In genomic region chr3:144312702-144313101, GRCh38 we compare ENCODE assay signal across 32 cellular contexts.
"Had no signal": no experiment of that assay in that cellular context is flagged by ENCODE, and none has a peak within 500 bp of the region (broad histone marks: within the 10 kb centered on the region; RNA-seq: fewer than 3 reads in every experiment).

No MANE protein-coding gene starts in this region.

- H3K27me3 ChIP-seq: ascending aorta, cardiac muscle cell, MG63 had no signal

- H3K4me1 ChIP-seq: ascending aorta had no signal

- ATAC-seq: activated CD8-positive, alpha-beta memory T cell treated with anti-CD3 and anti-CD28 coated beads, Interleukin-2, amount 10 ng/mL, durations not matched to agents 7 days and 5 days; activated T-cell treated with anti-CD3 and anti-CD28 coated beads, Interleukin-2, amount 50 U/mL, for 72 hours; activated T-helper 17 cell treated with anti-CD3 and anti-CD28 coated beads, Interleukin-2, amount 50 U/mL, for 72 hours had no signal

- H3K4me3 ChIP-seq: ascending aorta, cardiac muscle cell, MG63 had no signal

- DNase-seq: activated B cell treated with CpG ODN at 0.5 μM for 24 hours; activated CD4-positive, alpha-beta memory T cell treated with anti-CD3 and anti-CD28 coated beads, Interleukin-2, amount 10 ng/mL, durations not matched to agents 7 days and 5 days; activated CD4-positive, alpha-beta T cell treated with anti-CD3 and anti-CD28 coated beads for 48 hours; activated CD4-positive, CD25-positive, alpha-beta regulatory T cell treated with anti-CD3 and anti-CD28 coated beads, Interleukin-2, amount 50 U/mL, for 72 hours; activated CD8-positive, alpha-beta memory T cell treated with anti-CD3 and anti-CD28 coated beads for 24 hours; activated CD8-positive, alpha-beta memory T cell treated with anti-CD3 and anti-CD28 coated beads, Interleukin-2, amount 10 ng/mL, durations not matched to agents 7 days and 5 days; activated CD8-positive, alpha-beta memory T cell treated with anti-CD3 and anti-CD28 coated beads, Interleukin-2, amount 50 U/mL, for 48 hours; activated effector memory CD4-positive, alpha-beta T cell treated with anti-CD3 and anti-CD28 coated beads, Interleukin-2, amount 50 U/mL, for 16 hours; activated naive CD4-positive, alpha-beta T cell; activated naive CD4-positive, alpha-beta T cell treated with anti-CD3 and anti-CD28 coated beads, Interleukin-2, amount 50 U/mL, for 16 hours; activated naive CD8-positive, alpha-beta T cell treated with anti-CD3 and anti-CD28 coated beads for 36 hours; activated T-cell treated with anti-CD3 and anti-CD28 coated beads, Interleukin-2, amount 50 U/mL, for 72 hours; amygdala; MG63; NCI-H1048; NCI-H1105 treated with DMSO at 0.1 percent for 48 hours; NCI-H1436; NCI-H1694; NCI-H1930; NCI-H2081 treated with DMSO at 0.1 percent for 48 hours; NCI-H510A; NCI-H526 treated with DMSO at 0.1 percent for 48 hours; NCI-H774; Right ventricle myocardium superior; SW 1271; T-helper 1 cell; T-helper 2 cell; T-helper 9 cell had no signal

- H3K27ac ChIP-seq: ascending aorta, cardiac muscle cell, VCaP had no signal

- H3K36me3 ChIP-seq: ascending aorta, cardiac muscle cell, MG63 had no signal

- H3K9me3 ChIP-seq: ascending aorta, MG63 had no signal
